In genomic region chr1:244952940-244953339, GRCh38 we compare ENCODE assay signal across 10 cellular contexts.
A peak's percentile ranks its signal among the peaks of the same experiment; 100 is the strongest.
DNase-seq lines count a peak whose midpoint lies in the region; ATAC-seq and TF ChIP-seq lines count a peak whose summit lies in the region.
"Had no signal": no experiment of that assay in that cellular context is flagged by ENCODE, and none has a peak within 500 bp of the region (broad histone marks: within the 10 kb centered on the region; RNA-seq: fewer than 3 reads in every experiment).

No MANE protein-coding gene starts in this region.

- H3K9me3 ChIP-seq in mucosa of descending colon: no peaks in the 10 kb centered on the region
- no peaks in the 10 kb centered on the region for H3K9me3 ChIP-seq in gastroesophageal sphincter
- H3K9me3 ChIP-seq: MG63 had no signal

- no peaks in the 10 kb centered on the region for H3K27me3 ChIP-seq in gastroesophageal sphincter
- H3K27me3 ChIP-seq: MG63 had no signal

- TF ChIP-seq POLR2A in gastroesophageal sphincter (IDR thresholded peaks at IDR 0.05): no peak

- DNase-seq in mucosa of descending colon (peak; percentile 69 to 81 (median 75)), middle frontal gyrus (ENCODE audit: extremely low spot score, low spot score) (no peak), NCI-H2171 (lab: John Stamatoyannopoulos, UW) (no peak), NCI-H1048 (lab: John Stamatoyannopoulos, UW) (no peak)
- DNase-seq: MG63; stimulated activated CD4-positive, alpha-beta T cell treated with anti-CD3 and anti-CD28 coated beads, Interleukin-2, amount 100 ng/mL, for 48 hours had no signal

- H3K36me3 ChIP-seq in mucosa of descending colon (ENCODE audit: low read depth) (no peaks in the 10 kb centered on the region), gastroesophageal sphincter (no peaks in the 10 kb centered on the region)
- H3K36me3 ChIP-seq: MG63 had no signal

- H3K27ac ChIP-seq in gastroesophageal sphincter: no peak overlapping the region

- 52 to 67% methylated on average over 5 to 8 of the region's 8 CpGs for whole genome bisulfite sequencing in gastroesophageal sphincter (ENCODE audit: low coverage in 1 of 2), 2 donors

- peak; percentile 42 for ATAC-seq in GM18868 (IDR thresholded peaks at IDR 0.05; ENCODE audit: unreplicated experiment)
- peak; percentile 95 for ATAC-seq in GM21737 (IDR thresholded peaks at IDR 0.05; ENCODE audit: unreplicated experiment)
- peak; percentile 90 for ATAC-seq in HG03520 (IDR thresholded peaks at IDR 0.05; ENCODE audit: unreplicated experiment)
- ATAC-seq in mucosa of descending colon: peak; percentile 97
- ATAC-seq in gastroesophageal sphincter: no peak

- H3K4me1 ChIP-seq in mucosa of descending colon (ENCODE audit: low read depth) (peaks cover 7% of the 10 kb centered on the region), gastroesophageal sphincter (peaks cover 0 to 9% (median 0%) of the 10 kb centered on the region in 3 donors)

- TF ChIP-seq CTCF in mucosa of descending colon (IDR thresholded peaks at IDR 0.05) (no peak), gastroesophageal sphincter (IDR thresholded peaks at IDR 0.05) (no peak)

- no peak for TF ChIP-seq EP300 in gastroesophageal sphincter (IDR thresholded peaks at IDR 0.05)

- intact Hi-C loops in mucosa of descending colon (cut with DNase I, micrococcal nuclease): no loop called here

- H3K4me3 ChIP-seq in mucosa of descending colon: no peak overlapping the region
- no peak overlapping the region for H3K4me3 ChIP-seq in gastroesophageal sphincter
- H3K4me3 ChIP-seq: MG63 had no signal

Comparison
In these comparisons a context has a peak if more than half of its experiments do, and no peak if none do; other contexts are left out.
1. DNase-seq: peak in mucosa of descending colon (3 of 3); none in middle frontal gyrus (single experiment), NCI-H2171 (single experiment) and NCI-H1048 (single experiment).